Comparison of ENCODE assay signal across 8 cellular contexts in genomic region chr19:35959040-35959967, GRCh38. TPM values are rescaled to one million over a fixed set of nuclear protein-coding genes. Genes with fewer than 3 reads are reported as not detected.
A peak's percentile ranks its signal among the peaks of the same experiment; 100 is the strongest.
DNase-seq lines count a peak whose midpoint lies in the region; ATAC-seq and TF ChIP-seq lines count a peak whose summit lies in the region.

No MANE protein-coding gene starts in this region.

- DNase-seq in GM03348 (ENCODE audit: low spot score), result peak; percentile 64
- peak; percentile 63 to 81 (median 72) for DNase-seq in T-helper 2 cell
- DNase-seq in amygdala (lab: John Stamatoyannopoulos, UW), result peak in 32 of 56 donors; percentile 5 to 77 (median 40)
- peak in 2 of 3 donors; percentile 59 to 63 for DNase-seq in right lobe of liver
- DNase-seq in stimulated activated CD8-positive, alpha-beta memory T cell treated with anti-CD3 and anti-CD28 coated beads, Interleukin-2, amount 100 ng/mL, for 1 hour (ENCODE audit: low read depth in 2 of 2), result peak; percentile 60 to 70
- DNase-seq in DMS153 treated with DMSO at 0.1 percent for 48 hours (lab: John Stamatoyannopoulos, UW; ENCODE audit: unreplicated experiment), result no peak
- DNase-seq in A172 (ENCODE audit: low spot score), result no peak

- peaks cover 0 to 4% of the 10 kb centered on the region in 2 donors for H3K27me3 ChIP-seq in right lobe of liver

- H3K9me3 ChIP-seq in right lobe of liver, result no peaks in the 10 kb centered on the region

- no peak for TF ChIP-seq POLR2A in right lobe of liver (IDR thresholded peaks at IDR 0.05)

- no peak overlapping the region for H3K4me3 ChIP-seq in right lobe of liver

- TF ChIP-seq CTCF in right lobe of liver (IDR thresholded peaks at IDR 0.05), result peak; percentile 27 to 43 (median 29)

- no peak overlapping the region for H3K27ac ChIP-seq in right lobe of liver

- H3K36me3 ChIP-seq in right lobe of liver, result no peaks in the 10 kb centered on the region

- H3K4me1 ChIP-seq in right lobe of liver, result no peaks in the 10 kb centered on the region

- intact Hi-C loops in right lobe of liver (cut with DNase I), result no loop called here

- 11% methylated on average over 7 of the region's 97 CpGs for WGBS in right lobe of liver (ENCODE audit: insufficient coverage, low coverage, low lambda C conversion rate, missing lambda C conversion rate)

- ATAC-seq in right lobe of liver (peak; percentile 68 to 78 (median 76)), GM19324 (IDR thresholded peaks at IDR 0.05; ENCODE audit: low FRiP score, unreplicated experiment) (no peak)

RNA-seq across cellular contexts. Expression of gene LRFN3, which starts 23.1 kb away (rescaled TPM):
- total RNA-seq in right lobe of liver, result 1 to 10 TPM; 5.6 to 8.6 (median 7.0) TPM
- 4.6 and 8.2 TPM in 2 replicates for total RNA-seq in A172 (2014; rRNA removed; shearing (Covaris generic))

RNA-seq across cellular contexts. Expression of gene SDHAF1, which starts 35.7 kb away (rescaled TPM):
- 10 to 100 TPM in 4 of 6 experiments, 1 to 10 TPM in 2; 8.4 to 41.9 (median 12.0) TPM for total RNA-seq in right lobe of liver
- total RNA-seq in A172 (2014; rRNA removed; shearing (Covaris generic)), result 20.4 and 24.6 TPM in 2 replicates

RNA-seq across cellular contexts. Expression of gene SYNE4, which starts 49.3 kb away (rescaled TPM):
- total RNA-seq in right lobe of liver, result 1 to 10 TPM; 3.9 to 7.5 (median 7.0) TPM
- 0.12 and 0.29 TPM in 2 replicates for total RNA-seq in A172 (2014; rRNA removed; shearing (Covaris generic))

RNA-seq across cellular contexts. Expression of gene TYROBP, which starts 51.2 kb away (rescaled TPM):
- 10 to 100 TPM; 15.6 to 77.8 (median 29.7) TPM for total RNA-seq in right lobe of liver
- total RNA-seq in A172 (2014; rRNA removed; shearing (Covaris generic)), result not detected in 2 replicates

RNA-seq across cellular contexts. Expression of gene ALKBH6, which starts 54.7 kb away (rescaled TPM):
- total RNA-seq in right lobe of liver, result 10 to 100 TPM in 5 of 6 experiments, 1 to 10 TPM in 1; 9.7 to 31.2 (median 11.5) TPM
- total RNA-seq in A172 (2014; rRNA removed; shearing (Covaris generic)), result 38.3 and 43.4 TPM in 2 replicates

Comparison
In these comparisons a context has a peak if more than half of its experiments do, and no peak if none do; other contexts are left out.
1. DNase-seq: peak in GM03348 (single experiment), T-helper 2 cell (5 of 5), amygdala (32 of 56), right lobe of liver (2 of 3) and stimulated activated CD8-positive, alpha-beta memory T cell treated with anti-CD3 and anti-CD28 coated beads, Interleukin-2, amount 100 ng/mL, for 1 hour (2 of 2); none in DMS153 treated with DMSO at 0.1 percent for 48 hours (single experiment) and A172 (single experiment).